Comparison of ENCODE assay signal across 17 cellular contexts in genomic region chr1:200457810-200458209, GRCh38. TPM values are rescaled to one million over a fixed set of nuclear protein-coding genes. Genes with fewer than 3 reads are reported as not detected.
DNase-seq lines count a peak whose midpoint lies in the region; ATAC-seq and TF ChIP-seq lines count a peak whose summit lies in the region.
"Had no signal": no experiment of that assay in that cellular context is flagged by ENCODE, and none has a peak within 500 bp of the region (broad histone marks: within the 10 kb centered on the region; RNA-seq: fewer than 3 reads in every experiment).

No MANE protein-coding gene starts in this region.

- CTCF ChIA-PET in PC-3 (lab: Charles Lee), result no interaction called here
- CTCF ChIA-PET in OCI-LY7 (lab: Charles Lee; ENCODE audit: unreplicated experiment), result no interaction called here

- H3K9me3 ChIP-seq in PC-3 (ENCODE audit: low read length) (no peaks in the 10 kb centered on the region), OCI-LY7 (ENCODE audit: low read length) (no peaks in the 10 kb centered on the region)
- H3K9me3 ChIP-seq: BLaER1 treated with 17β-estradiol and CSF1 and Interleukin-3, amounts not matched to agents 10 nM and 100 nM; Caco-2 had no signal

- no TSS peak for BruUV-seq in PC-3 (replicated peaks; lab: Mats Ljungman, UMichigan)
- no TSS peak for BruUV-seq in OCI-LY7 (replicated peaks; lab: Mats Ljungman, UMichigan)

- H3K4me3 ChIP-seq in PC-3 (ENCODE audit: low read length), result no peak overlapping the region
- H3K4me3 ChIP-seq in brain microvascular endothelial cell (ENCODE audit: low read depth, low read length), result no peak overlapping the region
- no peak overlapping the region for H3K4me3 ChIP-seq in OCI-LY7 (ENCODE audit: low read depth, low read length, poor library complexity, severe bottlenecking)
- H3K4me3 ChIP-seq: BLaER1 treated with 17β-estradiol and CSF1 and Interleukin-3, amounts not matched to agents 10 nM and 100 nM had no signal

- H3K4me2 ChIP-seq in PC-3 (ENCODE audit: low read length), result 0 out of 2 replicates have a peak overlapping the region, but pooled peaks have one; percentile 4
- no peak overlapping the region for H3K4me2 ChIP-seq in OCI-LY7 (ENCODE audit: low read length)
- H3K4me2 ChIP-seq: BLaER1 treated with 17β-estradiol and CSF1 and Interleukin-3, amounts not matched to agents 10 nM and 100 nM had no signal

- in situ Hi-C loops in brain microvascular endothelial cell (cut with HindIII; ENCODE audit: low pct_ligation_motif_present, low sequenced_read_pairs), result no loop called here

- DNase-seq in PC-3, result peak; percentile 66
- peak; percentile 4 for DNase-seq in brain microvascular endothelial cell
- DNase-seq in iris pigment epithelial cell (ENCODE audit: low read depth), result peak; percentile 59
- no peak for DNase-seq in GM20000 (ENCODE audit: low spot score)
- no peak for DNase-seq in KG1 (lab: John Stamatoyannopoulos, UW)
- no peak for DNase-seq in OCI-LY7 (ENCODE audit: low spot score)
- DNase-seq: 8988T; AML-193; Caco-2; Calu3; CD4-positive, alpha-beta T cell; CD8-positive, alpha-beta T cell; DMS79 treated with DMSO at 0.1 percent for 48 hours; GF-D8 had no signal

- H3K27me3 ChIP-seq in PC-3 (ENCODE audit: low read length) (no peaks in the 10 kb centered on the region), brain microvascular endothelial cell (replicated peaks) (no peaks in the 10 kb centered on the region)
- H3K27me3 ChIP-seq: BLaER1 treated with 17β-estradiol and CSF1 and Interleukin-3, amounts not matched to agents 10 nM and 100 nM had no signal

- H3K9ac ChIP-seq in PC-3 (ENCODE audit: low read length), result no peak overlapping the region
- H3K9ac ChIP-seq: BLaER1 treated with 17β-estradiol and CSF1 and Interleukin-3, amounts not matched to agents 10 nM and 100 nM had no signal

- H4K20me1 ChIP-seq in PC-3 (ENCODE audit: low read length) (no peaks in the 10 kb centered on the region), OCI-LY7 (ENCODE audit: insufficient read depth, low read length) (no peaks in the 10 kb centered on the region)
- H4K20me1 ChIP-seq: BLaER1 treated with 17β-estradiol and CSF1 and Interleukin-3, amounts not matched to agents 10 nM and 100 nM had no signal

- peaks cover 14% of the 10 kb centered on the region for H3K4me1 ChIP-seq in PC-3 (ENCODE audit: insufficient read depth, low read length)
- H3K4me1 ChIP-seq in OCI-LY7 (ENCODE audit: insufficient read depth, low read length, poor library complexity, severe bottlenecking), result no peaks in the 10 kb centered on the region
- H3K4me1 ChIP-seq: Caco-2 had no signal

- 0 out of 2 replicates have a peak overlapping the region, but pooled peaks have one; percentile 0 for H3K27ac ChIP-seq in PC-3 (ENCODE audit: low read length)
- H3K27ac ChIP-seq in brain microvascular endothelial cell, result no peak overlapping the region
- H3K27ac ChIP-seq in OCI-LY7 (ENCODE audit: low read depth, low read length, poor library complexity, severe bottlenecking), result no peak overlapping the region
- H3K27ac ChIP-seq: BLaER1 treated with 17β-estradiol and CSF1 and Interleukin-3, amounts not matched to agents 10 nM and 100 nM; C4-2B had no signal

- POLR2A ChIA-PET in PC-3 (lab: Charles Lee; ENCODE audit: unreplicated experiment), result no interaction called here
- POLR2A ChIA-PET in OCI-LY7 (lab: Charles Lee), result interaction anchor here (0.7 to 1.4 kb wide), 6 partner anchors 8 to 618 kb away, joined by 3 to 5 read pairs (median 3); no protein-coding TSS in a partner anchor

- no peaks in the 10 kb centered on the region for H3F3A ChIP-seq in PC-3 (ENCODE audit: low read length, unreplicated experiment)

- H3K79me2 ChIP-seq in PC-3 (ENCODE audit: low read length) (no peaks in the 10 kb centered on the region), OCI-LY7 (ENCODE audit: insufficient read depth, low read depth, low read length) (no peaks in the 10 kb centered on the region)

- H3K9me2 ChIP-seq in PC-3 (replicated peaks; ENCODE audit: low read length) (no peaks in the 10 kb centered on the region), OCI-LY7 (ENCODE audit: insufficient read depth, low read length) (no peaks in the 10 kb centered on the region)

- no peak overlapping the region for H2AFZ ChIP-seq in PC-3 (ENCODE audit: low read length)
- no peak overlapping the region for H2AFZ ChIP-seq in OCI-LY7 (ENCODE audit: low read length)

- TF ChIP-seq CTCF in PC-3 (conservative IDR thresholded peaks at IDR 0.05; ENCODE audit: low read depth, low read length) (no peak), brain microvascular endothelial cell (IDR thresholded peaks at IDR 0.05; ENCODE audit: low read depth, low read length, missing control alignments) (no peak), GM20000 (IDR thresholded peaks at IDR 0.05; ENCODE audit: extremely low read depth, missing control alignments) (no peak), OCI-LY7 (conservative IDR thresholded peaks at IDR 0.05; ENCODE audit: low read length) (no peak)

- H3K36me3 ChIP-seq in PC-3 (ENCODE audit: low read depth, low read length) (no peaks in the 10 kb centered on the region), brain microvascular endothelial cell (replicated peaks) (no peaks in the 10 kb centered on the region), OCI-LY7 (ENCODE audit: insufficient read depth, low read length) (no peaks in the 10 kb centered on the region)
- H3K36me3 ChIP-seq: BLaER1 treated with 17β-estradiol and CSF1 and Interleukin-3, amounts not matched to agents 10 nM and 100 nM had no signal

- ATAC-seq in PC-3, result peak; percentile 94
- ATAC-seq in GM18867 (IDR thresholded peaks at IDR 0.05; ENCODE audit: unreplicated experiment), result no peak
- ATAC-seq: CD8-positive, alpha-beta T cell had no signal

- intact Hi-C loops in PC-3 (cut with micrococcal nuclease) (no loop called here), OCI-LY7 (cut with micrococcal nuclease; ENCODE audit: unreplicated experiment) (loop anchor here (5.0 kb wide), 1 partner anchor 1066 kb away; no protein-coding TSS in a partner anchor)

RNA-seq across cellular contexts. Expression of gene ZNF281, which starts 48.0 kb away (rescaled TPM):
- 23.3 and 26.6 TPM in 2 replicates for total RNA-seq in PC-3 (2014; rRNA removed)
- total RNA-seq in OCI-LY7 (2014; rRNA removed; shearing (Covaris generic)), result 22.9 and 24.2 TPM in 2 replicates
- 23.6 and 23.7 TPM in 2 replicates for total RNA-seq in OCI-LY7 (2022)

Comparison
In these comparisons a context has a peak if more than half of its experiments do, and no peak if none do; other contexts are left out.
1. DNase-seq: peak in PC-3 (single experiment), brain microvascular endothelial cell (single experiment) and iris pigment epithelial cell (single experiment); none in GM20000 (single experiment), KG1 (single experiment) and OCI-LY7 (single experiment).